ENCODE assay signal across 29 cellular contexts in genomic region chr4:8118531-8118930, GRCh38.
"Had no signal": no experiment of that assay in that cellular context is flagged by ENCODE, and none has a peak within 500 bp of the region (broad histone marks: within the 10 kb centered on the region; RNA-seq: fewer than 3 reads in every experiment).

No MANE protein-coding gene starts in this region.

- H3K9me3 Mint-ChIP-seq: activated T-helper 2 cell treated with anti-CD3 and anti-CD28 coated beads, Interferon-gamma antibody, Interleukin-2, Interleukin-4, amounts not matched to agents 10 μg/mL and 5 μg/mL and 100 μg/mL, durations not matched to agents 14 hours and 24 hours and 36 hours; natural killer cell had no signal

- H3K27me3 ChIP-seq: adrenal gland, cardiac muscle cell, heart left ventricle, ovary, tibial nerve had no signal

- H3K27me3 Mint-ChIP-seq: activated CD4-positive, alpha-beta T cell treated with anti-CD3 and anti-CD28 coated beads for 36 hours; activated naive CD8-positive, alpha-beta T cell had no signal

- H3K36me3 ChIP-seq: adrenal gland, cardiac muscle cell, heart left ventricle, lower lobe of right lung, neutrophil, ovary, tibial nerve had no signal

- H3K4me3 Mint-ChIP-seq: activated CD4-positive, alpha-beta T cell treated with anti-CD3 and anti-CD28 coated beads for 36 hours; activated CD8-positive, alpha-beta memory T cell treated with anti-CD3 and anti-CD28 coated beads, Interleukin-2, amount 10 ng/mL, durations not matched to agents 7 days and 5 days; activated CD8-positive, alpha-beta T cell treated with anti-CD3 and anti-CD28 coated beads, Interleukin-2, amount 10 ng/mL, durations not matched to agents 7 days and 5 days; activated naive CD8-positive, alpha-beta T cell; brain; immature natural killer cell; natural killer cell had no signal

- H3K36me3 Mint-ChIP-seq: activated CD8-positive, alpha-beta memory T cell treated with anti-CD3 and anti-CD28 coated beads, Interleukin-2, amount 10 ng/mL, durations not matched to agents 7 days and 5 days; activated naive CD8-positive, alpha-beta T cell; brain; immature natural killer cell; natural killer cell had no signal

- ATAC-seq: activated CD4-positive, alpha-beta T cell treated with anti-CD3 and anti-CD28 coated beads for 36 hours; activated CD8-positive, alpha-beta memory T cell treated with anti-CD3 and anti-CD28 coated beads, Interleukin-2, amount 10 ng/mL, durations not matched to agents 7 days and 5 days; activated CD8-positive, alpha-beta T cell treated with anti-CD3 and anti-CD28 coated beads, Interleukin-2, amount 10 ng/mL, durations not matched to agents 7 days and 5 days; esophagus mucosa; left lobe of liver; natural killer cell had no signal

- H3K27ac Mint-ChIP-seq: activated CD4-positive, alpha-beta T cell treated with anti-CD3 and anti-CD28 coated beads for 36 hours; activated CD8-positive, alpha-beta memory T cell treated with anti-CD3 and anti-CD28 coated beads, Interleukin-2, amount 10 ng/mL, durations not matched to agents 7 days and 5 days; activated CD8-positive, alpha-beta T cell treated with anti-CD3 and anti-CD28 coated beads, Interleukin-2, amount 10 ng/mL, durations not matched to agents 7 days and 5 days; activated naive CD8-positive, alpha-beta T cell; activated T-helper 2 cell treated with anti-CD3 and anti-CD28 coated beads, Interferon-gamma antibody, Interleukin-2, Interleukin-4, amounts not matched to agents 10 μg/mL and 5 μg/mL and 100 μg/mL, durations not matched to agents 14 hours and 24 hours and 36 hours; immature natural killer cell; natural killer cell; progenitor cell of endocrine pancreas had no signal

- H3K27ac ChIP-seq: cardiac muscle cell, lower lobe of right lung, neutrophil, ovary, tibial nerve had no signal

- H3K9me3 ChIP-seq: adrenal gland, heart left ventricle, lower lobe of right lung, neutrophil, ovary had no signal

- H3K4me1 Mint-ChIP-seq: activated CD4-positive, alpha-beta T cell treated with anti-CD3 and anti-CD28 coated beads for 36 hours had no signal

- H3K4me3 ChIP-seq: adrenal gland, cardiac muscle cell, heart left ventricle, lower lobe of right lung, ovary, tibial nerve had no signal

- DNase-seq: activated CD4-positive, alpha-beta T cell treated with anti-CD3 and anti-CD28 coated beads for 36 hours; activated CD4-positive, CD25-positive, alpha-beta regulatory T cell; activated CD8-positive, alpha-beta memory T cell treated with anti-CD3 and anti-CD28 coated beads, Interleukin-2, amount 10 ng/mL, durations not matched to agents 7 days and 5 days; activated CD8-positive, alpha-beta T cell treated with anti-CD3 and anti-CD28 coated beads, Interleukin-2, amount 10 ng/mL, durations not matched to agents 7 days and 5 days; activated T-cell treated with anti-CD3 and anti-CD28 coated beads, Interleukin-2, amount 50 U/mL, for 48 hours; adrenal gland; aorta; cortex of kidney; foreskin fibroblast; hypothalamus; immature natural killer cell; lower lobe of right lung; mesenchymal stem cell; natural killer cell; ovary; retina; stimulated activated CD4-positive, alpha-beta T cell treated with anti-CD3 and anti-CD28 coated beads, Interleukin-2, amount 100 ng/mL, for 48 hours; stimulated activated naive CD4-positive, alpha-beta T cell treated with Interleukin-2 at 50 U/mL for 16 hours; T-helper 1 cell had no signal

- H3K4me1 ChIP-seq: adrenal gland had no signal
